Comparison of ENCODE assay signal across 8 cellular contexts in genomic region chr1:67850151-67850551, GRCh38. TPM values are rescaled to one million over a fixed set of nuclear protein-coding genes. Genes with fewer than 3 reads are reported as not detected.
A peak's percentile ranks its signal among the peaks of the same experiment; 100 is the strongest.
DNase-seq lines count a peak whose midpoint lies in the region; ATAC-seq and TF ChIP-seq lines count a peak whose summit lies in the region.
"Had no signal": no experiment of that assay in that cellular context is flagged by ENCODE, and none has a peak within 500 bp of the region (broad histone marks: within the 10 kb centered on the region; RNA-seq: fewer than 3 reads in every experiment).

No MANE protein-coding gene starts in this region.

- H3K4me1 ChIP-seq in Karpas-422 (ENCODE audit: low read length): no peaks in the 10 kb centered on the region
- peaks cover 30% of the 10 kb centered on the region for H3K4me1 ChIP-seq in suprapubic skin

- no peaks in the 10 kb centered on the region for H3K4me1 Mint-ChIP-seq in glutamatergic neuron (ENCODE audit: low read depth, unreplicated experiment)

- H3K9ac ChIP-seq in Karpas-422 (ENCODE audit: low read length): no peak overlapping the region

- no peaks in the 10 kb centered on the region for H3K9me2 ChIP-seq in Karpas-422 (replicated peaks; ENCODE audit: insufficient read depth, low read length)

- no peak overlapping the region for H3K27ac Mint-ChIP-seq in glutamatergic neuron (ENCODE audit: unreplicated experiment)

- H3K4me2 ChIP-seq in Karpas-422 (ENCODE audit: low read depth, low read length, poor library complexity, severe bottlenecking): no peak overlapping the region

- H3K9me3 ChIP-seq in Karpas-422 (ENCODE audit: low read length) (no peaks in the 10 kb centered on the region), suprapubic skin (no peaks in the 10 kb centered on the region)
- H3K9me3 ChIP-seq: neutrophil had no signal

- no peak overlapping the region for H3K4me3 Mint-ChIP-seq in glutamatergic neuron (ENCODE audit: unreplicated experiment)

- H3K27me3 ChIP-seq in Karpas-422 (ENCODE audit: low read length) (no peaks in the 10 kb centered on the region), suprapubic skin (no peaks in the 10 kb centered on the region)

- H3K9me3 Mint-ChIP-seq in glutamatergic neuron (ENCODE audit: unreplicated experiment): no peaks in the 10 kb centered on the region

- H2AFZ ChIP-seq in Karpas-422 (ENCODE audit: low read length): no peak overlapping the region

- H4K20me1 ChIP-seq in Karpas-422 (ENCODE audit: insufficient read depth, low read depth, low read length): no peaks in the 10 kb centered on the region

- H3K27ac ChIP-seq in Karpas-422 (ENCODE audit: low read length) (no peak overlapping the region), suprapubic skin (peak overlapping the region; percentile 47)
- H3K27ac ChIP-seq: neutrophil had no signal

- TF ChIP-seq CTCF in glutamatergic neuron (IDR thresholded peaks at IDR 0.05; ENCODE audit: partially characterized antibody, unreplicated experiment) (peak; percentile 81), suprapubic skin (IDR thresholded peaks at IDR 0.05) (peak in 1 of 2 donors; percentile 34)

- TF ChIP-seq POLR2A in suprapubic skin (IDR thresholded peaks at IDR 0.05): no peak

- DNase-seq in ELR (ENCODE audit: low read depth): peak; percentile 71
- DNase-seq in Karpas-422: peak; percentile 70
- DNase-seq in T1000 (lab: John Stamatoyannopoulos, UW): peak; percentile 36
- DNase-seq in glutamatergic neuron: no peak
- DNase-seq in suprapubic skin (ENCODE audit: low spot score in 2 of 2): no peak
- no peak for DNase-seq in T-helper 1 cell

- TF ChIP-seq EP300 in suprapubic skin (IDR thresholded peaks at IDR 0.05): no peak

- H3K36me3 ChIP-seq in Karpas-422 (ENCODE audit: insufficient read depth, low read length) (no peaks in the 10 kb centered on the region), suprapubic skin (no peaks in the 10 kb centered on the region)
- H3K36me3 ChIP-seq: neutrophil had no signal

- no peaks in the 10 kb centered on the region for H3K36me3 Mint-ChIP-seq in glutamatergic neuron (ENCODE audit: unreplicated experiment)

- ATAC-seq in HG02938 (IDR thresholded peaks at IDR 0.05; ENCODE audit: unreplicated experiment): no peak

- H3K4me3 ChIP-seq in Karpas-422 (ENCODE audit: low read length) (no peak overlapping the region), suprapubic skin (no peak overlapping the region)

- no peaks in the 10 kb centered on the region for H3K79me2 ChIP-seq in Karpas-422 (ENCODE audit: low read length)

- H3K27me3 Mint-ChIP-seq in glutamatergic neuron (ENCODE audit: unreplicated experiment): no peaks in the 10 kb centered on the region

RNA-seq across cellular contexts. Expression of gene GNG12, which starts 16.9 kb away (rescaled TPM):
- not detected in 2 replicates for total RNA-seq in Karpas-422 (2014; rRNA removed; shearing (Covaris generic); ENCODE audit: low replicate concordance)
- total RNA-seq in glutamatergic neuron (ENCODE audit: unreplicated experiment) (1.3 TPM), suprapubic skin (100 to 1,000 TPM in 1 of 4 donors, 10 to 100 TPM in 3; 89.6 to 129 (median 90.9) TPM)

Comparison
In these comparisons a context has a peak if more than half of its experiments do, and no peak if none do; other contexts are left out.
1. DNase-seq: peak in ELR (single experiment), Karpas-422 (single experiment) and T1000 (single experiment); none in glutamatergic neuron (single experiment), suprapubic skin (0 of 2) and T-helper 1 cell (0 of 5).
2. RNA of gene GNG12, which starts 16.9 kb away (total RNA-seq): 89.6 to 129 TPM in suprapubic skin; 1.3 TPM in glutamatergic neuron (single experiment) and not detected in Karpas-422; every median in the first group is over 10 times any median in the second.